ENCODE assay signal across 8 cellular contexts in genomic region chr11:61129608-61130523, GRCh38. TPM values are rescaled to one million over a fixed set of nuclear protein-coding genes. Genes with fewer than 3 reads are reported as not detected.
DNase-seq lines count a peak whose midpoint lies in the region; ATAC-seq and TF ChIP-seq lines count a peak whose summit lies in the region.

No MANE protein-coding gene starts in this region.

- DNase-seq in GM10248 (ENCODE audit: extremely low spot score) (peak; percentile 97), Panc1 (ENCODE audit: low read depth, low spot score) (peak; percentile 83), left ventricle myocardium superior (peak; percentile 90), sigmoid colon (peak; percentile 94), NCI-H69 (lab: John Stamatoyannopoulos, UW) (no peak)
- DNase-seq in activated naive CD8-positive, alpha-beta T cell treated with anti-CD3 and anti-CD28 coated beads, Interleukin-2, amount 50 U/mL, for 16 hours (ENCODE audit: low read depth, low spot score): peak; percentile 81
- no peak for DNase-seq in NK-92 treated with Interleukin-12 subunit alpha and Interleukin-12 subunit beta, amount 100 ng/mL, for 24 hours (lab: John Stamatoyannopoulos, UW)

- intact Hi-C loops in Panc1 (cut with micrococcal nuclease; ENCODE audit: unreplicated experiment) (loop anchor here (5.0 kb wide), 1 partner anchor 57 kb away; no protein-coding TSS in a partner anchor), left ventricle myocardium superior (cut with micrococcal nuclease) (no loop called here), sigmoid colon (cut with DNase I) (loop anchor here (1.0 to 10.0 kb wide), 3 partner anchors 160 to 355 kb away; no protein-coding TSS in a partner anchor)

- TF ChIP-seq POLR2A in sigmoid colon (IDR thresholded peaks at IDR 0.05): no peak

- peaks cover 8% of the 10 kb centered on the region for H3K4me1 ChIP-seq in Panc1 (ENCODE audit: control insufficient read depth, insufficient read depth, low read length)
- peaks cover 0 to 26% (median 18%) of the 10 kb centered on the region in 4 donors for H3K4me1 ChIP-seq in sigmoid colon

- CTCF ChIA-PET in GM10248 (lab: Yijun Ruan, JAX) (interaction anchor here (0.6 to 5.1 kb wide), 46 partner anchors 11 to 367 kb away, joined by 3 to 103 read pairs (median 4); partner anchors contain the start of gene PRPF19), Panc1 (lab: Charles Lee) (no interaction called here)

- H3K27ac ChIP-seq in Panc1 (ENCODE audit: low read length) (peak overlapping the region; percentile 70), sigmoid colon (peak overlapping the region; percentile 71 to 80 (median 73))

- TF ChIP-seq EP300 in sigmoid colon (IDR thresholded peaks at IDR 0.05): no peak

- H3K27me3 ChIP-seq in Panc1 (ENCODE audit: control insufficient read depth, insufficient read depth, low read length) (no peaks in the 10 kb centered on the region), sigmoid colon (no peaks in the 10 kb centered on the region)

- peak overlapping the region in 1 of 2 experiments; percentile 27; a peak in 1 of 4 replicates for H3K4me3 ChIP-seq in Panc1 (ENCODE audit: low read depth in 2 of 2, low read length in 2 of 2)
- H3K4me3 ChIP-seq in sigmoid colon: peak overlapping the region in 3 of 4 donors; percentile 21 to 35 (median 34)

- H3K36me3 ChIP-seq in Panc1 (ENCODE audit: control insufficient read depth, insufficient read depth, low read length): no peaks in the 10 kb centered on the region
- peaks cover 0 to 37% (median 7%) of the 10 kb centered on the region in 4 donors for H3K36me3 ChIP-seq in sigmoid colon

- TF ChIP-seq CTCF in GM10248 (IDR thresholded peaks at IDR 0.05; ENCODE audit: control extremely low read depth, extremely low read depth, low read depth, missing control alignments): peak; percentile 100
- peak; percentile 100 for TF ChIP-seq CTCF in Panc1 (IDR thresholded peaks at IDR 0.05)
- peak; percentile 99 to 100 (median 100) for TF ChIP-seq CTCF in sigmoid colon (IDR thresholded peaks at IDR 0.05)

- in situ Hi-C loops in Panc1 (cut with HindIII; ENCODE audit: low pct_unique_long_range_greater_than_20kb, low sequenced_read_pairs): no loop called here

- 28 to 35% methylated on average over 35 of the region's 35 CpGs for WGBS in sigmoid colon, 2 donors

- no peaks in the 10 kb centered on the region for H3K9me3 ChIP-seq in Panc1 (ENCODE audit: control insufficient read depth, insufficient read depth, low read depth, low read length)
- no peaks in the 10 kb centered on the region for H3K9me3 ChIP-seq in sigmoid colon

- no TSS peak for BruUV-seq in Panc1 (replicated peaks; lab: Mats Ljungman, UMichigan)

- POLR2A ChIA-PET in GM10248 (lab: Yijun Ruan, JAX): no interaction called here
- POLR2A ChIA-PET in Panc1 (lab: Charles Lee): no interaction called here

- peak; percentile 81 for ATAC-seq in HG02571 (IDR thresholded peaks at IDR 0.05; ENCODE audit: unreplicated experiment)
- peak; percentile 96 for ATAC-seq in Panc1
- ATAC-seq in left ventricle myocardium superior: peak; percentile 84

RNA-seq across cellular contexts. Expression of gene CD5, which starts 27.6 kb away (rescaled TPM):
- total RNA-seq in Panc1 (2021; ENCODE audit: unreplicated experiment): 0.28 TPM
- not detected for polyA plus RNA-seq in Panc1 (2012; ENCODE audit: insufficient read length)
- total RNA-seq in left ventricle myocardium superior: 0.07 TPM
- under 1 TPM in 2 of 4 donors, not detected in 2; 0.54 to 0.55 TPM for total RNA-seq in sigmoid colon
- polyA plus RNA-seq in sigmoid colon: 10 to 100 TPM in 1 of 3 donors, under 1 TPM in 2; 0.23 to 12.3 (median 0.60) TPM

RNA-seq across cellular contexts. Expression of gene VPS37C, which starts 31.4 kb away (rescaled TPM):
- total RNA-seq in Panc1 (2021; ENCODE audit: unreplicated experiment): 24.0 TPM
- polyA plus RNA-seq in Panc1 (2012; ENCODE audit: insufficient read length): 18.0 TPM
- total RNA-seq in left ventricle myocardium superior: 15.8 TPM
- 10 to 100 TPM in 3 of 4 donors, 1 to 10 TPM in 1; 8.6 to 25.4 (median 18.5) TPM for total RNA-seq in sigmoid colon
- polyA plus RNA-seq in sigmoid colon: 10 to 100 TPM; 16.9 to 19.3 (median 18.6) TPM

Comparison
In these comparisons a context has a peak if more than half of its experiments do, and no peak if none do; other contexts are left out.
1. DNase-seq: peak in GM10248 (single experiment), Panc1 (single experiment), activated naive CD8-positive, alpha-beta T cell treated with anti-CD3 and anti-CD28 coated beads, Interleukin-2, amount 50 U/mL, for 16 hours (single experiment), left ventricle myocardium superior (single experiment) and sigmoid colon (single experiment); none in NK-92 treated with Interleukin-12 subunit alpha and Interleukin-12 subunit beta, amount 100 ng/mL, for 24 hours (single experiment) and NCI-H69 (single experiment).
2. Peak in every context shown above with its lines, with median percentiles within 50 percentile points of each other: CTCF ChIP-seq and ATAC-seq.